Comparison of ENCODE assay signal across 11 cellular contexts in the genomic region with DNA sequence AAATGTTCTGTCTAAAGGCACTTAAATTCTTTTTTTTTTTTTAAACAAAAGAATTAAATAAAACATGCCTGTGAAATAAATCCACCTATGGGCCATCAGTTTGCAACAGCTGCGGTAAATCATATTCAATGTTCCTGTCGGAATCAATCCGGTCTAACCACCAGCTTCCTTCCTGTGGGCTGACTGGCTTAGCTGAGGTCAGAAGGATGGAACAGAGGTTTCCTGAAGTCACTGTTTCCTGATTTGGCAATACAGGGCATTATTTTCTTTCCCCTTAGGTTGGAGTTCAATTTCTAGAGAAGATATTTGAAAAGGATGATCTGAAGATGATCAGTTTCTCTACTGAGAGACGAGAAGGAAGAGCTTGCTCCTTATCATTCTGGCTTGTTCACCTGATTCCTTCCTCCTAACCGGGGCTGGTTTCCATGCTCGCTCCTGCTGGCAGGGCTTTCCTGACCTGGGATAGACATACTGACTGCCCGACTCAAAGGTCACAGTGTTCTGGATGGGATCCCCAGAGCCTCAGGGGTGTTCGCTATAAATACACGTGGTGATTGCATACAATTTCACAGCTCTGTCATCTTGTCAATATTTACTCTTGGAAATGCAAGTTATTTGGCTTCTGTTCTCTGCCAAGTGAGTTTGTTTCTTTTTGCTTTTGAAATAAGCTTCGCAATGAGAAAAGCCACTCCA. TPM values are rescaled to one million over a fixed set of nuclear protein-coding genes. Genes with fewer than 3 reads are reported as not detected.
DNase-seq lines count a peak whose midpoint lies in the region; ATAC-seq and TF ChIP-seq lines count a peak whose summit lies in the region.
"Had no signal": no experiment of that assay in that cellular context is flagged by ENCODE, and none has a peak within 500 bp of the region (broad histone marks: within the 10 kb centered on the region; RNA-seq: fewer than 3 reads in every experiment).

No MANE protein-coding gene starts in this region.

- no peak overlapping the region for H2BK5ac ChIP-seq in mesenchymal stem cell (ENCODE audit: low read depth, low read length, poor library complexity, severe bottlenecking)

- H3K36me3 Mint-ChIP-seq in CD4-positive, alpha-beta T cell (ENCODE audit: low read depth), result no peaks in the 10 kb centered on the region
- H3K36me3 Mint-ChIP-seq in chondrocyte (ENCODE audit: low read depth), result peaks cover 14% of the 10 kb centered on the region

- peak overlapping the region in 1 of 2 experiments; percentile 82 for H3K4ac ChIP-seq in mesenchymal stem cell (ENCODE audit: low read depth in 1 of 2, low read length in 2 of 2)

- no peaks in the 10 kb centered on the region for H3K36me3 ChIP-seq in mesenchymal stem cell (ENCODE audit: control insufficient read depth in 1 of 2, insufficient read depth in 2 of 2, low read depth in 1 of 2, low read length in 2 of 2)
- H3K36me3 ChIP-seq in suprapubic skin, result no peaks in the 10 kb centered on the region

- H3K4me3 Mint-ChIP-seq in CD4-positive, alpha-beta T cell, result peak overlapping the region; percentile 3
- no peak overlapping the region for H3K4me3 Mint-ChIP-seq in chondrocyte (ENCODE audit: unreplicated experiment)

- H3K9ac ChIP-seq in mesenchymal stem cell (ENCODE audit: low read length), result no peak overlapping the region

- CTCF ChIA-PET in CD4-positive, alpha-beta T cell (lab: Charles Lee), result no interaction called here

- no peak overlapping the region for H3K23ac ChIP-seq in mesenchymal stem cell (ENCODE audit: low read length in 2 of 2)

- TF ChIP-seq EP300 in suprapubic skin (IDR thresholded peaks at IDR 0.05), result no peak

- intact Hi-C loops in CD4-positive, alpha-beta T cell (cut with DNase I, micrococcal nuclease), result no loop called here

- no peak for TF ChIP-seq POLR2A in suprapubic skin (IDR thresholded peaks at IDR 0.05)

- H3K9me3 ChIP-seq in CD4-positive, alpha-beta T cell (ENCODE audit: control insufficient read depth, low read length), result no peaks in the 10 kb centered on the region
- H3K9me3 ChIP-seq in mesenchymal stem cell (ENCODE audit: control insufficient read depth, low read length) (no peaks in the 10 kb centered on the region), suprapubic skin (no peaks in the 10 kb centered on the region)

- H2AFZ ChIP-seq in mesenchymal stem cell (ENCODE audit: low read depth, low read length), result no peak overlapping the region

- H2AK5ac ChIP-seq in mesenchymal stem cell (ENCODE audit: low read length, severe bottlenecking), result no peak overlapping the region

- ATAC-seq in CD4-positive, alpha-beta T cell (ENCODE audit: poor library complexity), result peak; percentile 29
- ATAC-seq in GM21528 (IDR thresholded peaks at IDR 0.05; ENCODE audit: low FRiP score, unreplicated experiment), result no peak
- ATAC-seq: activated T-cell treated with anti-CD3 and anti-CD28 coated beads, Interleukin-2, amount 50 U/mL, for 72 hours; foreskin keratinocyte had no signal

- H3K4me3 ChIP-seq in mesenchymal stem cell (ENCODE audit: insufficient read depth in 1 of 2, low read depth in 1 of 2, low read length in 2 of 2) (no peak overlapping the region), suprapubic skin (no peak overlapping the region)
- H3K4me3 ChIP-seq: skin epidermis had no signal

- POLR2A ChIA-PET in CD4-positive, alpha-beta T cell (lab: Charles Lee), result no interaction called here

- no peaks in the 10 kb centered on the region for H3K79me1 ChIP-seq in mesenchymal stem cell (replicated peaks; ENCODE audit: low read length, poor library complexity, severe bottlenecking)

- TF ChIP-seq CTCF in CD4-positive, alpha-beta T cell (IDR thresholded peaks at IDR 0.05), result no peak
- no peak for TF ChIP-seq CTCF in chondrocyte (IDR thresholded peaks at IDR 0.05)
- TF ChIP-seq CTCF in suprapubic skin (IDR thresholded peaks at IDR 0.05), result no peak

- H4K8ac ChIP-seq in mesenchymal stem cell (ENCODE audit: low read length), result no peak overlapping the region

- peaks cover 23% of the 10 kb centered on the region for H3K4me1 Mint-ChIP-seq in CD4-positive, alpha-beta T cell (ENCODE audit: low read depth)
- peaks cover 22% of the 10 kb centered on the region for H3K4me1 Mint-ChIP-seq in chondrocyte (ENCODE audit: low read depth)

- H3K27me3 ChIP-seq in CD4-positive, alpha-beta T cell (ENCODE audit: control insufficient read depth, insufficient read depth, low read length), result peaks cover 31% of the 10 kb centered on the region
- no peaks in the 10 kb centered on the region for H3K27me3 ChIP-seq in mesenchymal stem cell (ENCODE audit: control insufficient read depth in 1 of 2, insufficient read depth in 1 of 2, low read length in 2 of 2)
- no peaks in the 10 kb centered on the region for H3K27me3 ChIP-seq in suprapubic skin
- H3K27me3 ChIP-seq: foreskin keratinocyte had no signal

- H3K4me2 ChIP-seq in mesenchymal stem cell (ENCODE audit: low read length, poor library complexity, severe bottlenecking), result no peak overlapping the region

- H3K4me1 ChIP-seq in mesenchymal stem cell (ENCODE audit: control insufficient read depth, insufficient read depth, low read depth, low read length) (no peaks in the 10 kb centered on the region), suprapubic skin (peaks cover 4% of the 10 kb centered on the region)

- no peaks in the 10 kb centered on the region for H3K9me3 Mint-ChIP-seq in CD4-positive, alpha-beta T cell
- no peaks in the 10 kb centered on the region for H3K9me3 Mint-ChIP-seq in chondrocyte (ENCODE audit: low read depth)
- H3K9me3 Mint-ChIP-seq: activated T-cell treated with anti-CD3 and anti-CD28 coated beads, Interleukin-2, amount 50 U/mL, for 72 hours had no signal

- 72% methylated on average over 10 of the region's 10 CpGs for WGBS in mesenchymal stem cell
- WGBS in suprapubic skin, result 67% methylated on average over 10 of the region's 10 CpGs

- H2BK12ac ChIP-seq in mesenchymal stem cell (ENCODE audit: low read length in 2 of 2), result peak overlapping the region in 1 of 2 experiments; percentile 66

- DNase-seq in CD4-positive, alpha-beta T cell, result no peak
- DNase-seq in LHCN-M2 (ENCODE audit: low read depth) (peak; percentile 95), chondrocyte (ENCODE audit: low spot score) (no peak), mesenchymal stem cell (peak; percentile 75), SIG-M5 treated with dmso at 0.1 percent for 504 hours (lab: John Stamatoyannopoulos, UW; ENCODE audit: unreplicated experiment) (no peak), GOT3 (lab: John Stamatoyannopoulos, UW) (no peak), suprapubic skin (ENCODE audit: low spot score in 2 of 2) (no peak)
- DNase-seq: activated T-cell treated with anti-CD3 and anti-CD28 coated beads, Interleukin-2, amount 50 U/mL, for 72 hours; foreskin keratinocyte had no signal

- H3K27ac ChIP-seq in CD4-positive, alpha-beta T cell (ENCODE audit: low read depth, low read length), result no peak overlapping the region
- H3K27ac ChIP-seq in mesenchymal stem cell (ENCODE audit: low read length, poor library complexity, severe bottlenecking), result no peak overlapping the region
- no peak overlapping the region for H3K27ac ChIP-seq in suprapubic skin
- H3K27ac ChIP-seq: foreskin keratinocyte, skin epidermis had no signal

- no peak overlapping the region for H2BK120ac ChIP-seq in mesenchymal stem cell (ENCODE audit: low read depth, low read length)

- no peak overlapping the region for H2BK15ac ChIP-seq in mesenchymal stem cell (ENCODE audit: low read depth, poor library complexity, severe bottlenecking)

- H3K18ac ChIP-seq in mesenchymal stem cell (ENCODE audit: low read depth in 1 of 2, low read length in 2 of 2), result no peak overlapping the region

- peak overlapping the region in 1 of 2 experiments; percentile 51 for H3K14ac ChIP-seq in mesenchymal stem cell (ENCODE audit: low read length in 2 of 2)

- no peak overlapping the region for H3K27ac Mint-ChIP-seq in CD4-positive, alpha-beta T cell
- peak overlapping the region; percentile 28 for H3K27ac Mint-ChIP-seq in chondrocyte (ENCODE audit: unreplicated experiment)
- H3K27ac Mint-ChIP-seq: activated T-cell treated with anti-CD3 and anti-CD28 coated beads, Interleukin-2, amount 50 U/mL, for 72 hours had no signal

- peaks cover 77% of the 10 kb centered on the region for H3K27me3 Mint-ChIP-seq in CD4-positive, alpha-beta T cell
- H3K27me3 Mint-ChIP-seq in chondrocyte (ENCODE audit: low read depth), result no peaks in the 10 kb centered on the region

- H4K91ac ChIP-seq in mesenchymal stem cell (ENCODE audit: low read length), result no peak overlapping the region

RNA-seq across cellular contexts. Expression of gene PDLIM3, which starts 21.7 kb away (rescaled TPM):
- not detected for total RNA-seq in CD4-positive, alpha-beta T cell
- 783 and 1,256 TPM in 2 replicates for total RNA-seq in LHCN-M2 (2014; rRNA removed)
- 114 TPM for polyA plus RNA-seq in LHCN-M2 (2012)
- total RNA-seq in chondrocyte, result 14.3 to 68.5 TPM (median 63.0 TPM) in 3 replicates
- polyA plus RNA-seq in mesenchymal stem cell (2013, experiment 1 of 2), result 61.2 TPM
- 64.4 TPM for polyA plus RNA-seq in mesenchymal stem cell (2013, experiment 2 of 2)
- total RNA-seq in suprapubic skin, result 10 to 100 TPM; 13.9 to 31.4 (median 23.1) TPM
- total RNA-seq: foreskin keratinocyte had no signal

RNA-seq across cellular contexts. Expression of gene CCDC110, which starts 42.1 kb away (rescaled TPM):
- under 1 TPM; 0.34 to 0.36 TPM for total RNA-seq in CD4-positive, alpha-beta T cell
- 2.7 and 4.4 TPM in 2 replicates for total RNA-seq in LHCN-M2 (2014; rRNA removed)
- polyA plus RNA-seq in LHCN-M2 (2012), result 0.44 TPM
- 2.3 to 5.4 TPM (median 3.7 TPM) in 3 replicates for total RNA-seq in chondrocyte
- polyA plus RNA-seq in mesenchymal stem cell (2013, experiment 1 of 2), result 1.4 TPM
- 1.3 TPM for polyA plus RNA-seq in mesenchymal stem cell (2013, experiment 2 of 2)
- total RNA-seq in suprapubic skin, result 1 to 10 TPM in 1 of 4 donors, under 1 TPM in 2, not detected in 1; 0.60 to 1.5 (median 0.97) TPM

Comparison
In these comparisons a context has a peak if more than half of its experiments do, and no peak if none do; other contexts are left out.
1. DNase-seq: peak in LHCN-M2 (single experiment) and mesenchymal stem cell (single experiment); none in CD4-positive, alpha-beta T cell (0 of 10), chondrocyte (single experiment), SIG-M5 treated with dmso at 0.1 percent for 504 hours (single experiment), GOT3 (single experiment) and suprapubic skin (0 of 2).
2. RNA of gene PDLIM3, which starts 21.7 kb away (total RNA-seq): 783 to 1,256 TPM in LHCN-M2; 14.3 to 68.5 TPM in chondrocyte, 13.9 to 31.4 TPM in suprapubic skin and not detected in CD4-positive, alpha-beta T cell; every median in the first group is over 10 times any median in the second.